Comparison of ENCODE assay signal across 9 cellular contexts in the genomic region with DNA sequence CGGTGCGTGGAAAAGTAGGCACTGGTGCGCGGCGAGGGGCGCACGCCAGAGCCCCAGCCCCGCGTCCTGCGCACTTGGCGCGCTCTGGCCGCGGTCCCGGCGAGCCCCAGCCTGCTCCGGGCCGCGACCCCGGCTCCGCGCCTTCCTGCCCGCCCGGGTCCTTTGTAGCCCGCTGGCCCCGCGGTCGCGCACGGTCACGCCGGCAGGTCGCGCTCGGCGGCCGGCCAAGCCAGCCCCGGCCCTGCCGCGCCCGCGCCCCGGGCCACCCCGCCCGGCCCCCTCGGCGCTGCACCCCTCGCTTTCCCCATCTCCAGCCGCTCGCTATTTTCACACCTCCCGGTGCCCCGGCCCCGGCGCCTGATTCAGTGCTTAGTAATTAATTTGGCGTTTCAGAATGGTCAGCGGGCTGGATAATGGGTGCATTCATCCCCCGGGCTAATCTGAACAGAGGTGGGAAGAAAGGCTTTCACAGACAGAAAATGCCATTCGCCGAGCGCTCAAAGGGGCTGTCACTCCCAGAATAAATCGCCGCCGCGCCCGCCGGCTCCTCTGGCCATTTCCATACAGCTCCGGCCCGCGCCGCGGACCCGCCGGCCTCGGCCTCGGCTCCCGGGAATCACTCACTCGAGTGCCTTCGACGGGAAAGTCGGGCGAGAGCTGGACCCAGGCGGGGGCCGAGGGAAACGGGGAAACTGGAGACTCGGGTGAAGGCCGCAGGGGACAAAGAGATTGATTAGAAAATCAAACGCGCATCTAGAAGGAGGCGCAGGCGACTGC. TPM values are rescaled to one million over a fixed set of nuclear protein-coding genes. Genes with fewer than 3 reads are reported as not detected.
DNase-seq lines count a peak whose midpoint lies in the region; ATAC-seq and TF ChIP-seq lines count a peak whose summit lies in the region.
"Had no signal": no experiment of that assay in that cellular context is flagged by ENCODE, and none has a peak within 500 bp of the region (broad histone marks: within the 10 kb centered on the region; RNA-seq: fewer than 3 reads in every experiment).

No MANE protein-coding gene starts in this region.

- H3K27me3 ChIP-seq in HUES6 (ENCODE audit: control insufficient read depth, insufficient read depth, low read length) (peaks cover 79% of the 10 kb centered on the region), esophagus squamous epithelium (peaks cover 0 to 63% (median 11%) of the 10 kb centered on the region in 4 donors), neural progenitor cell (peaks cover 95% of the 10 kb centered on the region), PC-3 (ENCODE audit: low read length) (no peaks in the 10 kb centered on the region)

- H4K20me1 ChIP-seq in neural progenitor cell (ENCODE audit: low read depth) (peaks cover 18% of the 10 kb centered on the region), PC-3 (ENCODE audit: low read length) (no peaks in the 10 kb centered on the region)

- H3K4me3 ChIP-seq in HUES6 (ENCODE audit: low read depth, low read length): peak overlapping the region; percentile 62
- peak overlapping the region; percentile 46 to 76 (median 62) for H3K4me3 ChIP-seq in esophagus squamous epithelium
- peak overlapping the region; percentile 66 for H3K4me3 ChIP-seq in neural progenitor cell
- H3K4me3 ChIP-seq in PC-3 (ENCODE audit: low read length): no peak overlapping the region

- H3K4me1 ChIP-seq in HUES6 (ENCODE audit: control insufficient read depth, insufficient read depth, low read length): peaks cover 19% of the 10 kb centered on the region
- peaks cover 6 to 27% (median 16%) of the 10 kb centered on the region in 3 donors for H3K4me1 ChIP-seq in esophagus squamous epithelium
- H3K4me1 ChIP-seq in neural progenitor cell: peaks cover 18% of the 10 kb centered on the region
- no peaks in the 10 kb centered on the region for H3K4me1 ChIP-seq in PC-3 (ENCODE audit: insufficient read depth, low read length)

- H2AFZ ChIP-seq in neural progenitor cell (replicated peaks): peak overlapping the region; percentile 95
- H2AFZ ChIP-seq in PC-3 (ENCODE audit: low read length): no peak overlapping the region

- peaks cover 2% of the 10 kb centered on the region for H3K9me3 Mint-ChIP-seq in neural progenitor cell

- H3K9me2 ChIP-seq in PC-3 (replicated peaks; ENCODE audit: low read length): no peaks in the 10 kb centered on the region

- H3K36me3 Mint-ChIP-seq in neural progenitor cell: no peaks in the 10 kb centered on the region

- H3K79me2 ChIP-seq in neural progenitor cell (ENCODE audit: low read depth) (no peaks in the 10 kb centered on the region), PC-3 (ENCODE audit: low read length) (no peaks in the 10 kb centered on the region)

- H3K4me2 ChIP-seq in neural progenitor cell: peak overlapping the region; percentile 94
- no peak overlapping the region for H3K4me2 ChIP-seq in PC-3 (ENCODE audit: low read length)
- H3K4me2 ChIP-seq: KMS-11 had no signal

- 3 to 22% methylated on average over 4 to 13 of the region's 90 CpGs for WGBS in esophagus squamous epithelium, 2 donors

- CTCF ChIA-PET in PC-3 (lab: Charles Lee): no interaction called here

- POLR2A ChIA-PET in PC-3 (lab: Charles Lee; ENCODE audit: unreplicated experiment): no interaction called here

- no peak for TF ChIP-seq CTCF in esophagus squamous epithelium (IDR thresholded peaks at IDR 0.05)
- TF ChIP-seq CTCF in neural progenitor cell (IDR thresholded peaks at IDR 0.05): no peak
- TF ChIP-seq CTCF in PC-3 (conservative IDR thresholded peaks at IDR 0.05; ENCODE audit: low read depth, low read length): no peak

- H3K9me3 ChIP-seq in HUES6 (ENCODE audit: control insufficient read depth, insufficient read depth, low read depth, low read length): peaks cover 3% of the 10 kb centered on the region; the same call in 1 of the 2 replicates
- no peaks in the 10 kb centered on the region for H3K9me3 ChIP-seq in esophagus squamous epithelium
- H3K9me3 ChIP-seq in neural progenitor cell (ENCODE audit: low read depth): no peaks in the 10 kb centered on the region
- no peaks in the 10 kb centered on the region for H3K9me3 ChIP-seq in PC-3 (ENCODE audit: low read length)

- ATAC-seq in GM21447 (IDR thresholded peaks at IDR 0.05; ENCODE audit: unreplicated experiment): no peak
- ATAC-seq in PC-3: no peak

- intact Hi-C loops in esophagus squamous epithelium (cut with DNase I): no loop called here
- intact Hi-C loops in PC-3 (cut with micrococcal nuclease): no loop called here

- BruUV-seq in PC-3 (replicated peaks; lab: Mats Ljungman, UMichigan): no TSS peak

- TF ChIP-seq POLR2A in esophagus squamous epithelium (IDR thresholded peaks at IDR 0.05): no peak

- no peak overlapping the region for H3K27ac Mint-ChIP-seq in neural progenitor cell

- peaks cover 29% of the 10 kb centered on the region for H3F3A ChIP-seq in neural progenitor cell (ENCODE audit: low read depth)
- no peaks in the 10 kb centered on the region for H3F3A ChIP-seq in PC-3 (ENCODE audit: low read length, unreplicated experiment)

- H3K27me3 Mint-ChIP-seq in neural progenitor cell (ENCODE audit: insufficient read depth, low read depth): peaks cover 59% of the 10 kb centered on the region

- peak; percentile 32 for DNase-seq in AG20443 (ENCODE audit: low spot score)
- DNase-seq in esophagus squamous epithelium (lab: John Stamatoyannopoulos, UW): no peak
- peak; percentile 95 for DNase-seq in neural progenitor cell (ENCODE audit: low spot score)
- DNase-seq in NK-92 (lab: John Stamatoyannopoulos, UW; ENCODE audit: unreplicated experiment): no peak
- DNase-seq in NCI-H510A treated with DMSO at 0.1 percent for 48 hours (lab: John Stamatoyannopoulos, UW): no peak
- DNase-seq in PC-3: no peak

- peaks cover 8% of the 10 kb centered on the region for H3K4me1 Mint-ChIP-seq in neural progenitor cell

- H3K4me3 Mint-ChIP-seq in neural progenitor cell: peak overlapping the region; percentile 81

- H3K36me3 ChIP-seq in HUES6 (ENCODE audit: control insufficient read depth, insufficient read depth, low read length): no peaks in the 10 kb centered on the region
- no peaks in the 10 kb centered on the region for H3K36me3 ChIP-seq in esophagus squamous epithelium
- H3K36me3 ChIP-seq in neural progenitor cell: no peaks in the 10 kb centered on the region
- H3K36me3 ChIP-seq in PC-3 (ENCODE audit: low read depth, low read length): no peaks in the 10 kb centered on the region

- H3K9ac ChIP-seq in HUES6 (ENCODE audit: low read length) (peak overlapping the region; percentile 40), neural progenitor cell (no peak overlapping the region), PC-3 (ENCODE audit: low read length) (no peak overlapping the region)
- H3K9ac ChIP-seq: KMS-11 had no signal

- no peak overlapping the region for H3K27ac ChIP-seq in HUES6 (ENCODE audit: low read depth, low read length)
- peak overlapping the region; percentile 17 to 55 (median 29) for H3K27ac ChIP-seq in esophagus squamous epithelium
- H3K27ac ChIP-seq in neural progenitor cell: no peak overlapping the region
- no peak overlapping the region for H3K27ac ChIP-seq in PC-3 (ENCODE audit: low read length)
- H3K27ac ChIP-seq: KMS-11 had no signal

RNA-seq across cellular contexts. Expression of a gene that starts 17.8 kb away (rescaled TPM):
- total RNA-seq in esophagus squamous epithelium: 10 to 100 TPM in 3 of 4 donors, 1 to 10 TPM in 1; 9.8 to 33.6 (median 17.6) TPM
- total RNA-seq in neural progenitor cell (ENCODE audit: low replicate concordance): 0.45 and 2.4 TPM in 2 replicates
- 0.12 and 0.22 TPM in 2 replicates for total RNA-seq in PC-3 (2014; rRNA removed)

RNA-seq across cellular contexts. Expression of a gene that starts 38.0 kb away (rescaled TPM):
- total RNA-seq in esophagus squamous epithelium (1 to 10 TPM; 1.8 to 8.8 (median 3.1) TPM), neural progenitor cell (ENCODE audit: low replicate concordance) (0.90 and 0.99 TPM in 2 replicates), PC-3 (2014; rRNA removed) (not detected in 2 replicates)

Comparison
In these comparisons a context has a peak if more than half of its experiments do, and no peak if none do; other contexts are left out.
1. DNase-seq: peak in AG20443 (single experiment) and neural progenitor cell (single experiment); none in esophagus squamous epithelium (single experiment), NK-92 (single experiment), NCI-H510A treated with DMSO at 0.1 percent for 48 hours (single experiment) and PC-3 (single experiment).
2. H3K27ac ChIP-seq: peak in esophagus squamous epithelium (4 of 4); none in HUES6 (single experiment), neural progenitor cell (single experiment) and PC-3 (single experiment).